In the genomic region with DNA sequence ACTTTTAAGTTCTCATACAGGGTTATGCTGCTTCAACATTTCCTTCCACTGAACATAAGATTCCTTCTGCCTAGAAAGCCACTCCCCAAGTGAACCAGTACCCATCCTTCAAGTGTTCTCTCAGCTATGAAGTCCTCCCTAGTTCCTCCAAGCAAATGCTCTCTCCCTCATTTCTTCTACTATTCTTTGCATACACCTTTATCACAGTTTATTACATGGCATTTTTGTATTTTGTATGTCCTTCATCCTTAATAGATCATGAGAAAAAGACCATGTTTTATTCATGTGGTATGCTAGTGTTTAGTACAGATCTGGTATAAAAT, we compare ENCODE assay signal across 9 cellular contexts. TPM values are rescaled to one million over a fixed set of nuclear protein-coding genes. Genes with fewer than 3 reads are reported as not detected.
DNase-seq lines count a peak whose midpoint lies in the region; ATAC-seq and TF ChIP-seq lines count a peak whose summit lies in the region.
"Had no signal": no experiment of that assay in that cellular context is flagged by ENCODE, and none has a peak within 500 bp of the region (broad histone marks: within the 10 kb centered on the region; RNA-seq: fewer than 3 reads in every experiment).

No MANE protein-coding gene starts in this region.

- H3K27ac Mint-ChIP-seq in activated T-helper 17 cell treated with anti-CD3 and anti-CD28 coated beads, Interleukin-2, amount 50 U/mL, for 72 hours: no peak overlapping the region
- H3K27ac Mint-ChIP-seq in mesothelial cell of epicardium: peak overlapping the region; percentile 43

- H3K36me3 ChIP-seq in GM23248 (ENCODE audit: low read depth): no peaks in the 10 kb centered on the region

- H3K9ac ChIP-seq in GM23248: peak overlapping the region; percentile 95

- H3K27ac ChIP-seq in GM23248: peak overlapping the region; percentile 96

- H3K36me3 Mint-ChIP-seq in activated T-helper 17 cell treated with anti-CD3 and anti-CD28 coated beads, Interleukin-2, amount 50 U/mL, for 72 hours (ENCODE audit: low read depth): peaks cover 4% of the 10 kb centered on the region
- H3K36me3 Mint-ChIP-seq in mesothelial cell of epicardium: peaks cover 4% of the 10 kb centered on the region

- peaks cover 26% of the 10 kb centered on the region for H3K4me1 ChIP-seq in GM23248 (ENCODE audit: insufficient read depth)

- no peak for DNase-seq in AG04449 (ENCODE audit: low read depth, low spot score)
- peak; percentile 40 for DNase-seq in GM23248
- DNase-seq in mesothelial cell of epicardium (ENCODE audit: low spot score in 2 of 2, unreplicated experiment in 2 of 2): no peak
- no peak for DNase-seq in NCI-H446 treated with DMSO at 0.1 percent for 48 hours (lab: John Stamatoyannopoulos, UW)
- DNase-seq in T1000 (lab: John Stamatoyannopoulos, UW): no peak
- DNase-seq: NK-92 treated with Interleukin-12 subunit alpha and Interleukin-12 subunit beta, amount 100 ng/mL, for 24 hours had no signal

- POLR2A ChIA-PET in AG04449 (lab: Yijun Ruan, JAX): no interaction called here

- H3K4me3 Mint-ChIP-seq in activated T-helper 17 cell treated with anti-CD3 and anti-CD28 coated beads, Interleukin-2, amount 50 U/mL, for 72 hours: peak overlapping the region; percentile 77
- H3K4me3 Mint-ChIP-seq in mesothelial cell of epicardium: peak overlapping the region; percentile 38

- ATAC-seq in activated T-helper 17 cell treated with anti-CD3 and anti-CD28 coated beads, Interleukin-2, amount 50 U/mL, for 72 hours (replicated peaks): no peak
- ATAC-seq in GM21717 (IDR thresholded peaks at IDR 0.05; ENCODE audit: unreplicated experiment) (no peak), HG03196 (IDR thresholded peaks at IDR 0.05; ENCODE audit: unreplicated experiment) (no peak)

- 0 out of 2 replicates have a peak overlapping the region, but pooled peaks have one; percentile 4 for H2AFZ ChIP-seq in GM23248

- H3K4me1 Mint-ChIP-seq in activated T-helper 17 cell treated with anti-CD3 and anti-CD28 coated beads, Interleukin-2, amount 50 U/mL, for 72 hours: peaks cover 28% of the 10 kb centered on the region
- H3K4me1 Mint-ChIP-seq in mesothelial cell of epicardium: peaks cover 29% of the 10 kb centered on the region

- CTCF ChIA-PET in AG04449 (lab: Yijun Ruan, JAX): interaction anchor here (0.9 to 1.9 kb wide), 4 partner anchors 7 to 453 kb away, joined by 3 to 6 read pairs (median 4); no protein-coding TSS in a partner anchor

- H3F3A ChIP-seq in GM23248 (ENCODE audit: insufficient read depth): peaks cover 7% of the 10 kb centered on the region

- H3K9me3 Mint-ChIP-seq in activated T-helper 17 cell treated with anti-CD3 and anti-CD28 coated beads, Interleukin-2, amount 50 U/mL, for 72 hours: no peaks in the 10 kb centered on the region
- no peaks in the 10 kb centered on the region for H3K9me3 Mint-ChIP-seq in mesothelial cell of epicardium

- 0 out of 2 replicates have a peak, but pooled peaks cover 8% of the 10 kb centered on the region for H4K20me1 ChIP-seq in GM23248 (ENCODE audit: insufficient read depth)

- peak overlapping the region; percentile 4 for H3K4me3 ChIP-seq in AG04449 (ENCODE audit: low read depth, low read length)
- H3K4me3 ChIP-seq in GM23248: peak overlapping the region; percentile 98

- H3K79me2 ChIP-seq in GM23248 (ENCODE audit: insufficient read depth): peaks cover 63% of the 10 kb centered on the region

- no peaks in the 10 kb centered on the region for H3K27me3 ChIP-seq in GM23248 (replicated peaks; ENCODE audit: insufficient read depth)

- peak overlapping the region; percentile 94 for H3K4me2 ChIP-seq in GM23248 (ENCODE audit: unreplicated experiment)

- in situ Hi-C loops in GM23248 (cut with MboI): no loop called here

- TF ChIP-seq CTCF in AG04449 (IDR thresholded peaks at IDR 0.05; ENCODE audit: insufficient read depth, low read length, missing control alignments) (no peak), mesothelial cell of epicardium (IDR thresholded peaks at IDR 0.05; ENCODE audit: unreplicated experiment) (no peak)

- no peaks in the 10 kb centered on the region for H3K9me2 ChIP-seq in GM23248 (ENCODE audit: insufficient read depth)

- no peaks in the 10 kb centered on the region for H3K27me3 Mint-ChIP-seq in activated T-helper 17 cell treated with anti-CD3 and anti-CD28 coated beads, Interleukin-2, amount 50 U/mL, for 72 hours
- H3K27me3 Mint-ChIP-seq in mesothelial cell of epicardium (ENCODE audit: low read depth): no peaks in the 10 kb centered on the region

- no peaks in the 10 kb centered on the region for H3K9me3 ChIP-seq in GM23248 (ENCODE audit: low read depth)

RNA-seq across cellular contexts. Expression of gene SYPL1, which starts 1.9 kb away (rescaled TPM):
- total RNA-seq in GM23248 (2014; rRNA removed; shearing (Covaris generic)): 49.0 and 59.7 TPM in 2 replicates
- polyA plus RNA-seq in GM23248 (2016; fragmentation: Nextera tagmentation; extraction: Ambion mirVana): 105 and 110 TPM in 2 replicates
- total RNA-seq in activated T-helper 17 cell treated with anti-CD3 and anti-CD28 coated beads, Interleukin-2, amount 50 U/mL, for 72 hours: 10 to 100 TPM; 18.5 to 23.5 TPM
- total RNA-seq in mesothelial cell of epicardium: 63.9 to 64.3 TPM (median 64.0 TPM) in 3 replicates
